ENCODE assay signal across 13 cellular contexts in the genomic region with DNA sequence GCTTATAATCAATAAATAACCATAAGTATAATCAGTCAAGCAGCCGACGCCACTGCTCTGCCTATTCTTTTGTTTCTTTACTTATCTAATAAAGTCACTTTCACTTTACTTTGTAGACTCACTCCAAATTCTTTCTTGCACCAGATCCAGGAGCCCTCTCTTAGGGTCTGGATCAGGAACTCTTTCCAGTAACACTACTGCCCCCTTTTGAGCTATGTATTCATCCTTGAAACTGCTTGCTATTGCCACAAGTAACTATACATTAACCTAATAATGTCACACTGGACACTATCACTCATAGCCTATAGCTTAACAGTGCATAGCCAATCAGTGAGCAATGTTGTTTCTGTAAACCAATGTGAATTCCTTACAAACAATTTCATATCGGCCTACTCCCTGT. TPM values are rescaled to one million over a fixed set of nuclear protein-coding genes. Genes with fewer than 3 reads are reported as not detected.
DNase-seq lines count a peak whose midpoint lies in the region; ATAC-seq and TF ChIP-seq lines count a peak whose summit lies in the region.
"Had no signal": no experiment of that assay in that cellular context is flagged by ENCODE, and none has a peak within 500 bp of the region (broad histone marks: within the 10 kb centered on the region; RNA-seq: fewer than 3 reads in every experiment).

No MANE protein-coding gene starts in this region.

- H3K4me3 ChIP-seq in BLaER1, result no peak overlapping the region
- no peak overlapping the region for H3K4me3 ChIP-seq in IMR-90 (ENCODE audit: insufficient read depth, low read depth, low read length)
- H3K4me3 ChIP-seq in cardiac fibroblast (replicated peaks in 1 of 2; ENCODE audit: low read depth in 2 of 2, low read length in 2 of 2), result no peak overlapping the region
- H3K4me3 ChIP-seq in mesendoderm (ENCODE audit: low read length), result no peak overlapping the region

- H3K36me3 ChIP-seq in BLaER1 (peaks cover 3% of the 10 kb centered on the region; the same call in 1 of the 2 replicates), IMR-90 (ENCODE audit: control insufficient read depth, insufficient read depth, low read length) (peaks cover under 1% of the 10 kb centered on the region), mesendoderm (ENCODE audit: control insufficient read depth, insufficient read depth, low read length) (no peaks in the 10 kb centered on the region)

- TF ChIP-seq CTCF in IMR-90 (conservative IDR thresholded peaks at IDR 0.05; ENCODE audit: low read depth, low read length) (peak; percentile 38), cardiac fibroblast (IDR thresholded peaks at IDR 0.05; ENCODE audit: low read depth, low read length) (peak; percentile 22)

- WGBS in IMR-90 (ENCODE audit: extremely low coverage in 2 of 2, insufficient read length in 1 of 2), 2 experiments, result no CpG with 5 or more reads among the region's 3 CpGs
- no CpG with 5 or more reads among the region's 3 CpGs for WGBS in mesendoderm (ENCODE audit: extremely low coverage, insufficient coverage, low lambda C conversion rate)

- peak overlapping the region; percentile 83; the same call in 1 of the 2 replicates for H3K14ac ChIP-seq in IMR-90 (replicated peaks; ENCODE audit: low read depth, low read length)

- no peak for ATAC-seq in IMR-90 (ENCODE audit: low read depth)
- ATAC-seq in HG03045 (IDR thresholded peaks at IDR 0.05; ENCODE audit: unreplicated experiment), result no peak
- ATAC-seq: effector memory CD8-positive, alpha-beta T cell; stimulated activated naive B cell treated with anti-CD40 and anti-IgM and Interleukin-4, amounts not matched to agents 10 μg/mL and 1 μg/mL and 100 μg/mL, for 72 hours had no signal

- H2AK9ac ChIP-seq in IMR-90 (replicated peaks; ENCODE audit: low read depth, low read length, poor library complexity), result no peak overlapping the region

- peak overlapping the region; percentile 57 for H2BK5ac ChIP-seq in IMR-90 (ENCODE audit: low read depth, low read length, poor library complexity, severe bottlenecking)
- no peak overlapping the region for H2BK5ac ChIP-seq in mesendoderm (ENCODE audit: low read length)

- H4K20me1 ChIP-seq in BLaER1 (no peaks in the 10 kb centered on the region), IMR-90 (ENCODE audit: insufficient read depth, low read length) (no peaks in the 10 kb centered on the region; the same call in 1 of the 2 replicates)

- H3K27me3 ChIP-seq in BLaER1 (no peaks in the 10 kb centered on the region), IMR-90 (ENCODE audit: control insufficient read depth, insufficient read depth, low read length) (no peaks in the 10 kb centered on the region), mesendoderm (ENCODE audit: insufficient read depth, low read length, poor library complexity) (peaks cover 16% of the 10 kb centered on the region)

- H2BK15ac ChIP-seq in IMR-90 (ENCODE audit: low read depth, low read length), result peak overlapping the region; percentile 84; the same call in 2 of the 3 replicates
- no peak overlapping the region for H2BK15ac ChIP-seq in mesendoderm (replicated peaks; ENCODE audit: low read depth)

- H2AK5ac ChIP-seq in IMR-90 (ENCODE audit: low read depth, low read length) (peak overlapping the region; percentile 97; the same call in 1 of the 2 replicates), mesendoderm (ENCODE audit: low read length) (no peak overlapping the region)

- in situ Hi-C loops in IMR-90 (cut with MboI; ENCODE audit: low sequenced_read_pairs), result no loop called here

- H4K8ac ChIP-seq in IMR-90 (ENCODE audit: low read depth in 2 of 2, low read length in 2 of 2), result peak overlapping the region; percentile 64 to 69; a peak in 3 of 4 replicates
- H4K8ac ChIP-seq in mesendoderm (ENCODE audit: low read depth, low read length), result no peak overlapping the region

- peak; percentile 57 for DNase-seq in IMR-90
- DNase-seq in cardiac fibroblast (ENCODE audit: low read depth in 2 of 2), result peak; percentile 66 to 74
- DNase-seq in mesendoderm, result peak; percentile 56
- no peak for DNase-seq in DMS79 treated with DMSO at 0.1 percent for 48 hours (lab: John Stamatoyannopoulos, UW)
- no peak for DNase-seq in NCI-H2107 treated with DMSO at 0.1 percent for 48 hours (lab: John Stamatoyannopoulos, UW; ENCODE audit: unreplicated experiment)
- no peak for DNase-seq in NCI-H1436 treated with DMSO at 0.1 percent for 48 hours (lab: John Stamatoyannopoulos, UW)
- DNase-seq: effector memory CD8-positive, alpha-beta T cell; NCI-H1092 treated with DMSO at 0.1 percent for 48 hours; stimulated activated CD4-positive, alpha-beta T cell treated with anti-CD3 and anti-CD28 coated beads, Interleukin-2, amount 100 ng/mL, for 24 hours; stimulated activated naive B cell treated with anti-CD40 and anti-IgM and Interleukin-4, amounts not matched to agents 10 μg/mL and 1 μg/mL and 100 μg/mL, for 72 hours had no signal

- no peak overlapping the region for H2AFZ ChIP-seq in IMR-90 (replicated peaks; ENCODE audit: low read length, poor library complexity)

- H3K56ac ChIP-seq in IMR-90 (ENCODE audit: extremely low read depth, insufficient read depth, low read length) (no peak overlapping the region), mesendoderm (ENCODE audit: low read length) (no peak overlapping the region)

- H3K79me1 ChIP-seq in IMR-90 (ENCODE audit: low read depth in 1 of 2, low read length in 2 of 2), result peaks cover 12 to 58% of the 10 kb centered on the region in 2 experiments
- H3K79me1 ChIP-seq in mesendoderm (ENCODE audit: low read length), result no peaks in the 10 kb centered on the region

- H3K9ac ChIP-seq in BLaER1, result peak overlapping the region; percentile 63; the same call in 1 of the 2 replicates
- no peak overlapping the region for H3K9ac ChIP-seq in IMR-90 (ENCODE audit: low read depth, low read length)
- H3K9ac ChIP-seq in mesendoderm (ENCODE audit: low read length), result no peak overlapping the region

- peak overlapping the region; percentile 61; the same call in 1 of the 2 replicates for H3K18ac ChIP-seq in IMR-90 (ENCODE audit: low read depth, low read length)
- no peak overlapping the region for H3K18ac ChIP-seq in mesendoderm (ENCODE audit: low read length)

- H4K5ac ChIP-seq in IMR-90 (ENCODE audit: low read depth, low read length) (0 out of 2 replicates have a peak overlapping the region, but pooled peaks have one; percentile 2), mesendoderm (ENCODE audit: low read length) (no peak overlapping the region)

- no peak for TF ChIP-seq POLR2A in IMR-90 (IDR thresholded peaks at IDR 0.05; ENCODE audit: low read depth, low read length)

- H3K27ac ChIP-seq in BLaER1 (peak overlapping the region; percentile 85), IMR-90 (ENCODE audit: insufficient read depth, low read length) (peak overlapping the region; percentile 76; the same call in 1 of the 2 replicates), mesendoderm (ENCODE audit: low read depth, low read length) (no peak overlapping the region)

- dilution Hi-C loops in IMR-90 (cut with HindIII; ENCODE audit: low sequenced_read_pairs, unreplicated experiment), result no loop called here

- POLR2A ChIA-PET in IMR-90 (lab: Charles Lee; ENCODE audit: unreplicated experiment), result no interaction called here

- H3K23ac ChIP-seq in IMR-90 (ENCODE audit: low read depth, low read length) (peak overlapping the region; percentile 66; the same call in 1 of the 2 replicates), mesendoderm (ENCODE audit: low read length) (no peak overlapping the region)

- H4K91ac ChIP-seq in IMR-90 (ENCODE audit: insufficient read depth, low read depth, low read length), result no peak overlapping the region

- H3K9me1 ChIP-seq in IMR-90 (ENCODE audit: insufficient read depth, low read length), result peaks cover 21% of the 10 kb centered on the region

- H3K4me2 ChIP-seq in BLaER1 (peak overlapping the region; percentile 86), IMR-90 (ENCODE audit: low read depth, low read length) (no peak overlapping the region), mesendoderm (ENCODE audit: low read length) (no peak overlapping the region)

- H2BK120ac ChIP-seq in IMR-90 (ENCODE audit: low read depth, low read length) (peak overlapping the region; percentile 95), mesendoderm (ENCODE audit: low read depth, low read length) (no peak overlapping the region)

- H3K9me3 ChIP-seq in BLaER1 (peaks cover 27% of the 10 kb centered on the region), IMR-90 (ENCODE audit: control insufficient read depth, insufficient read depth, low read length) (no peaks in the 10 kb centered on the region)

- no TSS peak for BruUV-seq in IMR-90 (replicated peaks; lab: Mats Ljungman, UMichigan)

- peak; percentile 40 for TF ChIP-seq RAD21 in IMR-90 (IDR thresholded peaks at IDR 0.05; ENCODE audit: low read length)

- CTCF ChIA-PET in IMR-90 (lab: Yijun Ruan, JAX), result interaction anchor here (0.6 to 2.7 kb wide), 7 partner anchors 9 to 483 kb away, joined by 3 to 19 read pairs (median 4); no protein-coding TSS in a partner anchor

- H2BK20ac ChIP-seq in IMR-90 (ENCODE audit: low read depth, low read length), result peak overlapping the region; percentile 96

- intact Hi-C loops in IMR-90 (cut with micrococcal nuclease), result no loop called here

- no peaks in the 10 kb centered on the region for H3K79me2 ChIP-seq in mesendoderm (ENCODE audit: control insufficient read depth, insufficient read depth, low read length)

- peak overlapping the region; percentile 92; the same call in 1 of the 2 replicates for H3K4ac ChIP-seq in IMR-90 (ENCODE audit: low read depth, low read length)
- H3K4ac ChIP-seq in mesendoderm (ENCODE audit: low read depth, low read length), result no peak overlapping the region

- H3K4me1 ChIP-seq in BLaER1, result peaks cover 68% of the 10 kb centered on the region
- peaks cover 26% of the 10 kb centered on the region for H3K4me1 ChIP-seq in IMR-90 (ENCODE audit: control insufficient read depth, insufficient read depth, low read length)
- no peaks in the 10 kb centered on the region for H3K4me1 ChIP-seq in mesendoderm (ENCODE audit: control insufficient read depth, low read depth, low read length)

TF ChIP-seq in IMR-90, 13 proteins besides CTCF, POLR2A, EP300 and RAD21:
- TF ChIP-seq BHLHE40 (IDR thresholded peaks at IDR 0.05; ENCODE audit: low read depth, low read length) (no peak), MAFK (IDR thresholded peaks at IDR 0.05; ENCODE audit: low read depth, low read length) (no peak), MXI1 (IDR thresholded peaks at IDR 0.05; ENCODE audit: borderline replicate concordance, low read depth, low read length) (no peak), RCOR1 (IDR thresholded peaks at IDR 0.05; ENCODE audit: insufficient replicate concordance, low read length) (no peak), SMC3 (IDR thresholded peaks at IDR 0.05; ENCODE audit: low read depth, low read length) (no peak), FOS (IDR thresholded peaks at IDR 0.05; ENCODE audit: low read depth, low read length) (no peak), NFE2L2 (IDR thresholded peaks at IDR 0.05; ENCODE audit: low read depth, low read length) (no peak)

RNA-seq across cellular contexts. Expression of gene NID2, which starts 2.8 kb away (rescaled TPM):
- total RNA-seq in IMR-90 (2012; rRNA removed), result 101 and 102 TPM in 2 replicates
- 278 and 303 TPM in 2 replicates for polyA plus RNA-seq in IMR-90 (2012; rRNA removed)
- polyA plus RNA-seq in IMR-90 (2012; cell fraction: cytosol; rRNA removed), result 237 and 279 TPM in 2 replicates
- 363 and 859 TPM in 2 replicates for polyA plus RNA-seq in IMR-90 (2012; cell fraction: nucleus; rRNA removed; ENCODE audit: low replicate concordance)
- 0.63 TPM for polyA plus RNA-seq in mesendoderm (2013, experiment 1 of 2)
- 0.69 TPM for polyA plus RNA-seq in mesendoderm (2013, experiment 2 of 2)
- total RNA-seq: G401 had no signal

Comparison
In these comparisons a context has a peak if more than half of its experiments do, and no peak if none do; other contexts are left out.
1. DNase-seq: peak in IMR-90 (single experiment), cardiac fibroblast (2 of 2) and mesendoderm (single experiment); none in DMS79 treated with DMSO at 0.1 percent for 48 hours (single experiment), NCI-H2107 treated with DMSO at 0.1 percent for 48 hours (single experiment) and NCI-H1436 treated with DMSO at 0.1 percent for 48 hours (single experiment).